Comparison of ENCODE assay signal across 22 cellular contexts in genomic region chr3:116877968-116878367, GRCh38.
DNase-seq lines count a peak whose midpoint lies in the region; ATAC-seq, FAIRE-seq and TF ChIP-seq lines count a peak whose summit lies in the region.
"Had no signal": no experiment of that assay in that cellular context is flagged by ENCODE, and none has a peak within 500 bp of the region (broad histone marks: within the 10 kb centered on the region; RNA-seq: fewer than 3 reads in every experiment).

No MANE protein-coding gene starts in this region.

- FAIRE-seq in pancreas (lab: Jason Lieb, UNC): no peak

- WGBS in pancreas, 2 donors: 85 to 91% methylated on average over 3 of the region's 3 CpGs

- H3K4me1 ChIP-seq in pancreas: no peaks in the 10 kb centered on the region
- H3K4me1 ChIP-seq: BLaER1 treated with 17β-estradiol and CSF1 and Interleukin-3, amounts not matched to agents 10 nM and 100 nM; upper lobe of right lung had no signal

- no peaks in the 10 kb centered on the region for H3K36me3 ChIP-seq in pancreas
- H3K36me3 ChIP-seq: BLaER1 treated with 17β-estradiol and CSF1 and Interleukin-3, amounts not matched to agents 10 nM and 100 nM; cardiac muscle cell; sigmoid colon; upper lobe of right lung had no signal

- intact Hi-C loops in pancreas (cut with DNase I): no loop called here

- H3K27me3 ChIP-seq in pancreas: no peaks in the 10 kb centered on the region
- H3K27me3 ChIP-seq: BLaER1 treated with 17β-estradiol and CSF1 and Interleukin-3, amounts not matched to agents 10 nM and 100 nM; cardiac muscle cell; sigmoid colon; upper lobe of right lung had no signal

- H3K9me3 ChIP-seq in pancreas: no peaks in the 10 kb centered on the region
- H3K9me3 ChIP-seq: upper lobe of right lung had no signal

- H3K27ac ChIP-seq in pancreas: no peak overlapping the region
- H3K27ac ChIP-seq: BLaER1 treated with 17β-estradiol and CSF1 and Interleukin-3, amounts not matched to agents 10 nM and 100 nM; cardiac muscle cell; GM23248; HL-60; sigmoid colon; upper lobe of right lung had no signal

- ATAC-seq in GM19328 (IDR thresholded peaks at IDR 0.05; ENCODE audit: unreplicated experiment) (peak; percentile 68), GM21619 (IDR thresholded peaks at IDR 0.05; ENCODE audit: unreplicated experiment) (peak; percentile 93), HG03175 (IDR thresholded peaks at IDR 0.05; ENCODE audit: unreplicated experiment) (peak; percentile 81), pancreas (no peak)
- ATAC-seq: upper lobe of right lung had no signal

- H3K4me3 ChIP-seq in GM12864 (ENCODE audit: low read depth, low read length) (no peak overlapping the region), pancreas (no peak overlapping the region)
- H3K4me3 ChIP-seq: BLaER1 treated with 17β-estradiol and CSF1 and Interleukin-3, amounts not matched to agents 10 nM and 100 nM; cardiac muscle cell; GM23248; sigmoid colon; upper lobe of right lung had no signal

- TF ChIP-seq CTCF in GM12864 (IDR thresholded peaks at IDR 0.05; ENCODE audit: low read depth, low read length, missing control alignments): no peak
- no peak for TF ChIP-seq CTCF in pancreas (IDR thresholded peaks at IDR 0.05)

- DNase-seq in GM12864 (ENCODE audit: low read depth) (peak; percentile 1), DMS 273 treated with DMSO at 0.1 percent for 48 hours (lab: John Stamatoyannopoulos, UW) (no peak), DMS53 treated with DMSO at 0.1 percent for 48 hours (lab: John Stamatoyannopoulos, UW; ENCODE audit: unreplicated experiment) (no peak), pancreas (no peak)
- no peak for DNase-seq in NK-92 treated with Interleukin-12 subunit alpha and Interleukin-12 subunit beta, amount 100 ng/mL, for 24 hours (lab: John Stamatoyannopoulos, UW)
- DNase-seq: activated CD4-positive, CD25-positive, alpha-beta regulatory T cell; activated effector memory CD4-positive, alpha-beta T cell treated with Interleukin-2 at 50 U/mL for 16 hours; GF-D8; GM23248; immature natural killer cell; NCI-H2081; NCI-H526 treated with DMSO at 0.1 percent for 48 hours; OCI-M1; sigmoid colon; stimulated activated CD4-positive, alpha-beta T cell treated with anti-CD3 and anti-CD28 coated beads, Interleukin-2, amount 100 ng/mL, for 24 hours; upper lobe of right lung had no signal

Comparison
In these comparisons a context has a peak if more than half of its experiments do, and no peak if none do; other contexts are left out.
1. ATAC-seq: peak in GM19328 (single experiment), GM21619 (single experiment) and HG03175 (single experiment); none in pancreas (0 of 4).